In the genomic region with DNA sequence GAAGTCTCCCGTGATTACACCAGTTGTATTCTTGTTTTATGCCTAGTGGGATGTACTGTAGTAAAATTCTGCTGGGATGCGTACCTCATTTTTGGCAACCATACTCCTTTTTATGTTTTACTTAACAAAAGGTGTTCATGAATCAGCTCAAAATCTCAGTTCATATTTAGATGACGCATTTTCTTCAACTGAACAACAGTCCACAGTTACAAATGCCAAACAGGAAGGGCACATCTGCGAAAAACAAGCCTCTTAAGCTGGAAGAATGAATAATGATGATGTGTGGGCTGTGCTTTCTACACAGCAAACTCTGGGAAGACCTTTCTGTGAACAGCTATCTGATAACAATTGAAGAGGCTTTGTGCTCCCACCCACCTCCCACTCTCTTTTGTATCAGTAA, we compare ENCODE assay signal across 17 cellular contexts.
DNase-seq lines count a peak whose midpoint lies in the region; ATAC-seq, FAIRE-seq and TF ChIP-seq lines count a peak whose summit lies in the region.
"Had no signal": no experiment of that assay in that cellular context is flagged by ENCODE, and none has a peak within 500 bp of the region (broad histone marks: within the 10 kb centered on the region; RNA-seq: fewer than 3 reads in every experiment).

No MANE protein-coding gene starts in this region.

- peak overlapping the region; percentile 65 for H2AFZ ChIP-seq in astrocyte (ENCODE audit: low read depth, low read length)

- no peak overlapping the region for H3K4me3 Mint-ChIP-seq in astrocyte (ENCODE audit: unreplicated experiment)
- H3K4me3 Mint-ChIP-seq: activated CD8-positive, alpha-beta memory T cell treated with anti-CD3 and anti-CD28 coated beads, Interleukin-2, amount 10 ng/mL, durations not matched to agents 7 days and 5 days; brain; CD8-positive, alpha-beta T cell; dendritic cell treated with granulocyte-macrophage colony-stimulating factor and Interleukin-4, amounts not matched to agents 40 ng/mL and 50 ng/mL, for 4 days had no signal

- peaks cover 8% of the 10 kb centered on the region for H3K4me1 Mint-ChIP-seq in astrocyte (ENCODE audit: low read depth, unreplicated experiment)

- peak; percentile 23 for DNase-seq in A172 (ENCODE audit: low spot score)
- peak; percentile 76 for DNase-seq in astrocyte (ENCODE audit: low read depth)
- DNase-seq in inferior parietal cortex (ENCODE audit: extremely low spot score), result peak; percentile 17
- no peak for DNase-seq in activated naive CD4-positive, alpha-beta T cell treated with anti-CD3 and anti-CD28 coated beads, Interleukin-2, amount 50 U/mL, for 16 hours
- DNase-seq in stimulated activated CD4-positive, alpha-beta T cell treated with anti-CD3 and anti-CD28 coated beads, Interleukin-4, amount 100 ng/mL, for 24 hours, result no peak
- DNase-seq in NOMO-1 (lab: John Stamatoyannopoulos, UW; ENCODE audit: unreplicated experiment in 2 of 2), result no peak
- DNase-seq: activated CD8-positive, alpha-beta memory T cell treated with anti-CD3 and anti-CD28 coated beads, Interleukin-2, amount 10 ng/mL, durations not matched to agents 7 days and 5 days; activated naive CD4-positive, alpha-beta T cell treated with Interleukin-2 at 50 U/mL for 16 hours; CD8-positive, alpha-beta T cell; kidney; Right ventricle myocardium superior had no signal

- H3K79me2 ChIP-seq in astrocyte (ENCODE audit: insufficient read depth, low read length), result no peaks in the 10 kb centered on the region

- peak overlapping the region; percentile 65 for H3K4me2 ChIP-seq in astrocyte (ENCODE audit: low read length)

- H4K20me1 ChIP-seq in astrocyte (ENCODE audit: insufficient read depth, low read length), result no peaks in the 10 kb centered on the region

- H3K36me3 Mint-ChIP-seq in astrocyte (ENCODE audit: low read depth, unreplicated experiment), result no peaks in the 10 kb centered on the region
- H3K36me3 Mint-ChIP-seq: brain; CD8-positive, alpha-beta T cell had no signal

- TF ChIP-seq CTCF in astrocyte (IDR thresholded peaks at IDR 0.05; ENCODE audit: insufficient read depth, low read depth, low read length), result no peak

- H3K9me3 Mint-ChIP-seq in astrocyte (ENCODE audit: unreplicated experiment), result no peaks in the 10 kb centered on the region
- H3K9me3 Mint-ChIP-seq: brain; CD8-positive, alpha-beta T cell; dendritic cell treated with granulocyte-macrophage colony-stimulating factor and Interleukin-4, amounts not matched to agents 40 ng/mL and 50 ng/mL, for 4 days had no signal

- no peak for ATAC-seq in HG03460 (IDR thresholded peaks at IDR 0.05; ENCODE audit: unreplicated experiment)
- ATAC-seq: activated CD8-positive, alpha-beta memory T cell treated with anti-CD3 and anti-CD28 coated beads, Interleukin-2, amount 10 ng/mL, durations not matched to agents 7 days and 5 days; CD8-positive, alpha-beta T cell had no signal

- H3K4me3 ChIP-seq in HUES48 (ENCODE audit: low read depth, low read length), result no peak overlapping the region
- H3K4me3 ChIP-seq in astrocyte (ENCODE audit: insufficient read depth, low read depth, low read length), result peak overlapping the region; percentile 8
- H3K4me3 ChIP-seq: HAP-1, vagina had no signal

- H3K36me3 ChIP-seq in HUES48 (ENCODE audit: control insufficient read depth, insufficient read depth, low read length) (no peaks in the 10 kb centered on the region), astrocyte (ENCODE audit: insufficient read depth, low read length) (no peaks in the 10 kb centered on the region)
- H3K36me3 ChIP-seq: HAP-1, vagina had no signal

- no peaks in the 10 kb centered on the region for H3K27me3 ChIP-seq in HUES48 (ENCODE audit: control insufficient read depth, insufficient read depth, low read length)
- peaks cover under 1% of the 10 kb centered on the region for H3K27me3 ChIP-seq in astrocyte (ENCODE audit: insufficient read depth, low read length)
- H3K27me3 ChIP-seq: vagina had no signal

- no peak for FAIRE-seq in astrocyte (lab: Jason Lieb, UNC)
- FAIRE-seq: kidney had no signal

- H3K27ac Mint-ChIP-seq in astrocyte (ENCODE audit: unreplicated experiment), result no peak overlapping the region
- H3K27ac Mint-ChIP-seq: activated CD8-positive, alpha-beta memory T cell treated with anti-CD3 and anti-CD28 coated beads, Interleukin-2, amount 10 ng/mL, durations not matched to agents 7 days and 5 days; brain; CD8-positive, alpha-beta T cell; dendritic cell treated with granulocyte-macrophage colony-stimulating factor and Interleukin-4, amounts not matched to agents 40 ng/mL and 50 ng/mL, for 4 days had no signal

- H3K4me1 ChIP-seq in HUES48 (ENCODE audit: control insufficient read depth, insufficient read depth, low read length) (peaks cover 6% of the 10 kb centered on the region), astrocyte (ENCODE audit: insufficient read depth, low read length) (no peaks in the 10 kb centered on the region)
- H3K4me1 ChIP-seq: vagina had no signal

- H3K9me3 ChIP-seq in HUES48 (ENCODE audit: control insufficient read depth, insufficient read depth, low read length), result no peaks in the 10 kb centered on the region
- no peaks in the 10 kb centered on the region for H3K9me3 ChIP-seq in astrocyte (ENCODE audit: insufficient read depth, low read depth, low read length)
- H3K9me3 ChIP-seq: HAP-1, vagina had no signal

- H3K27me3 Mint-ChIP-seq in astrocyte (ENCODE audit: low read depth, unreplicated experiment), result peaks cover 5% of the 10 kb centered on the region

- no peak overlapping the region for H3K9ac ChIP-seq in HUES48 (ENCODE audit: low read depth, low read length)
- no peak overlapping the region for H3K9ac ChIP-seq in astrocyte (ENCODE audit: low read length)

- H3K27ac ChIP-seq in HUES48 (ENCODE audit: low read depth, low read length) (peak overlapping the region; percentile 64), astrocyte (ENCODE audit: low read depth, low read length) (no peak overlapping the region)
- H3K27ac ChIP-seq: vagina had no signal

Comparison
In these comparisons a context has a peak if more than half of its experiments do, and no peak if none do; other contexts are left out.
1. DNase-seq: peak in A172 (single experiment), astrocyte (single experiment) and inferior parietal cortex (single experiment); none in activated naive CD4-positive, alpha-beta T cell treated with anti-CD3 and anti-CD28 coated beads, Interleukin-2, amount 50 U/mL, for 16 hours (single experiment), stimulated activated CD4-positive, alpha-beta T cell treated with anti-CD3 and anti-CD28 coated beads, Interleukin-4, amount 100 ng/mL, for 24 hours (single experiment) and NOMO-1 (0 of 2).